ENCODE assay signal across 22 cellular contexts in genomic region chr2:36348721-36349120, GRCh38.
"Had no signal": no experiment of that assay in that cellular context is flagged by ENCODE, and none has a peak within 500 bp of the region (broad histone marks: within the 10 kb centered on the region; RNA-seq: fewer than 3 reads in every experiment).

No MANE protein-coding gene starts in this region.

- H2AFZ ChIP-seq: neural progenitor cell, parathyroid adenoma had no signal

- H3K4me1 Mint-ChIP-seq: nephron, neural progenitor cell had no signal

- H3K27ac ChIP-seq: coronary artery, esophagus muscularis mucosa, gastrocnemius medialis, left lung, neural progenitor cell, parathyroid adenoma, thyroid gland, vagina had no signal

- H3K4me1 ChIP-seq: gastrocnemius medialis, neural progenitor cell, parathyroid adenoma, vagina had no signal

- H3K9me3 ChIP-seq: esophagus muscularis mucosa, gastrocnemius medialis, left lung, thyroid gland, vagina had no signal

- H3K27ac Mint-ChIP-seq: naive thymus-derived CD4-positive, alpha-beta T cell; nephron; neural progenitor cell; progenitor cell of endocrine pancreas; stimulated activated naive B cell treated with anti-CD40 and anti-IgM and Interleukin-4, amounts not matched to agents 10 μg/mL and 1 μg/mL and 100 μg/mL, for 72 hours; stimulated activated naive CD8-positive, alpha-beta T cell treated with anti-CD3 and anti-CD28 coated beads, Interleukin-15, amount 100 ng/mL, for 72 hours had no signal

- H3K4me3 ChIP-seq: coronary artery, esophagus muscularis mucosa, gastrocnemius medialis, left lung, neural progenitor cell, smooth muscle cell, thyroid gland, vagina had no signal

- H3K36me3 ChIP-seq: esophagus muscularis mucosa, gastrocnemius medialis, left lung, neural progenitor cell, thyroid gland, vagina had no signal

- H3K9ac ChIP-seq: neural progenitor cell, parathyroid adenoma had no signal

- H3K36me3 Mint-ChIP-seq: naive thymus-derived CD4-positive, alpha-beta T cell; neural progenitor cell; stimulated activated naive B cell treated with anti-CD40 and anti-IgM and Interleukin-4, amounts not matched to agents 10 μg/mL and 1 μg/mL and 100 μg/mL, for 72 hours had no signal

- H3K27me3 ChIP-seq: esophagus muscularis mucosa, gastrocnemius medialis, left lung, thyroid gland, vagina had no signal

- H3K9me3 Mint-ChIP-seq: naive thymus-derived CD4-positive, alpha-beta T cell; nephron; neural progenitor cell; stimulated activated naive B cell treated with anti-CD40 and anti-IgM and Interleukin-4, amounts not matched to agents 10 μg/mL and 1 μg/mL and 100 μg/mL, for 72 hours; stimulated activated naive CD8-positive, alpha-beta T cell treated with anti-CD3 and anti-CD28 coated beads, Interleukin-15, amount 100 ng/mL, for 72 hours had no signal

- ATAC-seq: gastrocnemius medialis; left cardiac atrium; left lung; naive thymus-derived CD4-positive, alpha-beta T cell; sciatic nerve; stimulated activated naive B cell treated with anti-CD40 and anti-IgM and Interleukin-4, amounts not matched to agents 10 μg/mL and 1 μg/mL and 100 μg/mL, for 72 hours; stimulated activated naive CD8-positive, alpha-beta T cell treated with anti-CD3 and anti-CD28 coated beads, Interleukin-15, amount 100 ng/mL, for 72 hours had no signal

- H3K4me3 Mint-ChIP-seq: naive thymus-derived CD4-positive, alpha-beta T cell; nephron; neural progenitor cell; stimulated activated naive B cell treated with anti-CD40 and anti-IgM and Interleukin-4, amounts not matched to agents 10 μg/mL and 1 μg/mL and 100 μg/mL, for 72 hours; stimulated activated naive CD8-positive, alpha-beta T cell treated with anti-CD3 and anti-CD28 coated beads, Interleukin-15, amount 100 ng/mL, for 72 hours had no signal

- DNase-seq: dermis blood vessel endothelial cell; effector memory CD4-positive, alpha-beta T cell; gastrocnemius medialis; head of caudate nucleus; left cardiac atrium; left lung; mesendoderm; midbrain; naive thymus-derived CD4-positive, alpha-beta T cell; stimulated activated CD4-positive, alpha-beta T cell treated with anti-CD3 and anti-CD28 coated beads, Interleukin-2, amount 100 ng/mL, for 48 hours; stimulated activated naive B cell treated with anti-CD40 and anti-IgM and Interleukin-4, amounts not matched to agents 10 μg/mL and 1 μg/mL and 100 μg/mL, for 72 hours; stimulated activated naive CD8-positive, alpha-beta T cell treated with anti-CD3 and anti-CD28 coated beads, Interleukin-15, amount 100 ng/mL, for 72 hours; thyroid gland had no signal

- H3K4me2 ChIP-seq: neural progenitor cell, smooth muscle cell had no signal
